ENCODE assay signal across 12 cellular contexts in the genomic region with DNA sequence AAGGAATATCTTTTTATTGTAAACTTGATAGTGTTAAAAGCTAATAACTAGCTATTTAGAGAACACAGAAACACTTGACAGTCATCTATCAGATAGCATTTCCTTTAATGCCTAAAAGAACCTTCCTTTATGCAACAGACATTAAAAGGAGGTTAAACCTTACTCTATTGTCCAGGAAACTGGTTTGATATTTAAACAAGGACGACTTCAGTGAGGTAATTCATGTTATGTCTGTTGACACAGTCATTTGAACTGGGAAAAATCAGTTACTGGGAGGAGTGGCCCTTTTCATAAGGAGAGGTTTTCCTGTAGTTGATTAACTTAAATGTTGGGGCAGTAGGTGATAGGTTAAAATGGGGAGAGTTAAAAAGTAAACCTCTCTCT. TPM values are rescaled to one million over a fixed set of nuclear protein-coding genes. Genes with fewer than 3 reads are reported as not detected.
A peak's percentile ranks its signal among the peaks of the same experiment; 100 is the strongest.
DNase-seq lines count a peak whose midpoint lies in the region; ATAC-seq, FAIRE-seq and TF ChIP-seq lines count a peak whose summit lies in the region.
"Had no signal": no experiment of that assay in that cellular context is flagged by ENCODE, and none has a peak within 500 bp of the region (broad histone marks: within the 10 kb centered on the region; RNA-seq: fewer than 3 reads in every experiment).

No MANE protein-coding gene starts in this region.

- H3K4me3 Mint-ChIP-seq in activated CD4-positive, alpha-beta memory T cell treated with anti-CD3 and anti-CD28 coated beads for 36 hours = no peak overlapping the region
- H3K4me3 Mint-ChIP-seq in activated CD4-positive, alpha-beta memory T cell treated with anti-CD3 and anti-CD28 coated beads, Interleukin-2, amount 10 ng/mL, durations not matched to agents 7 days and 5 days = no peak overlapping the region
- no peak overlapping the region for H3K4me3 Mint-ChIP-seq in stimulated activated memory B cell treated with anti-CD40 and anti-IgM and Interleukin-4, amounts not matched to agents 10 μg/mL and 1 μg/mL and 100 μg/mL, for 72 hours

- no TSS peak for BruUV-seq in PC-3 (replicated peaks; lab: Mats Ljungman, UMichigan)

- POLR2A ChIA-PET in activated CD4-positive, alpha-beta memory T cell treated with anti-CD3 and anti-CD28 coated beads for 36 hours (lab: Charles Lee) = interaction anchor here (0.8 kb wide), 1 partner anchor 147 kb away, joined by 4 read pairs; no protein-coding TSS in a partner anchor
- POLR2A ChIA-PET in activated CD4-positive, alpha-beta memory T cell treated with anti-CD3 and anti-CD28 coated beads, Interleukin-2, amount 10 ng/mL, durations not matched to agents 7 days and 5 days (lab: Charles Lee) = interaction anchor here (1.1 to 10.9 kb wide), 3 partner anchors 9 to 193 kb away, joined by 3 to 143 read pairs (median 3); no protein-coding TSS in a partner anchor
- POLR2A ChIA-PET in PC-3 (lab: Charles Lee; ENCODE audit: unreplicated experiment) = interaction anchor here (0.6 to 2.9 kb wide), 7 partner anchors 9 to 174 kb away, joined by 3 to 24 read pairs (median 5); no protein-coding TSS in a partner anchor

- no peaks in the 10 kb centered on the region for H3K9me3 ChIP-seq in PC-3 (ENCODE audit: low read length)
- H3K9me3 ChIP-seq: vagina had no signal

- no peaks in the 10 kb centered on the region for H3K27me3 Mint-ChIP-seq in activated CD4-positive, alpha-beta memory T cell treated with anti-CD3 and anti-CD28 coated beads for 36 hours
- no peaks in the 10 kb centered on the region for H3K27me3 Mint-ChIP-seq in activated CD4-positive, alpha-beta memory T cell treated with anti-CD3 and anti-CD28 coated beads, Interleukin-2, amount 10 ng/mL, durations not matched to agents 7 days and 5 days
- H3K27me3 Mint-ChIP-seq in stimulated activated memory B cell treated with anti-CD40 and anti-IgM and Interleukin-4, amounts not matched to agents 10 μg/mL and 1 μg/mL and 100 μg/mL, for 72 hours = no peaks in the 10 kb centered on the region

- peak overlapping the region; percentile 96 for H3K4me3 ChIP-seq in PC-3 (ENCODE audit: low read length)
- H3K4me3 ChIP-seq: vagina had no signal

- peak overlapping the region; percentile 28 for H3K27ac Mint-ChIP-seq in activated CD4-positive, alpha-beta memory T cell treated with anti-CD3 and anti-CD28 coated beads for 36 hours
- no peak overlapping the region for H3K27ac Mint-ChIP-seq in activated CD4-positive, alpha-beta memory T cell treated with anti-CD3 and anti-CD28 coated beads, Interleukin-2, amount 10 ng/mL, durations not matched to agents 7 days and 5 days
- H3K27ac Mint-ChIP-seq in stimulated activated memory B cell treated with anti-CD40 and anti-IgM and Interleukin-4, amounts not matched to agents 10 μg/mL and 1 μg/mL and 100 μg/mL, for 72 hours = peak overlapping the region; percentile 14

- peaks cover 32% of the 10 kb centered on the region for H3K36me3 ChIP-seq in PC-3 (ENCODE audit: low read depth, low read length)

- CTCF ChIA-PET in activated CD4-positive, alpha-beta memory T cell treated with anti-CD3 and anti-CD28 coated beads for 36 hours (lab: Charles Lee) = interaction anchor here (0.8 to 10.1 kb wide), 6 partner anchors 10 to 209 kb away, joined by 3 to 112 read pairs (median 27); no protein-coding TSS in a partner anchor
- CTCF ChIA-PET in activated CD4-positive, alpha-beta memory T cell treated with anti-CD3 and anti-CD28 coated beads, Interleukin-2, amount 10 ng/mL, durations not matched to agents 7 days and 5 days (lab: Charles Lee) = interaction anchor here (1.0 to 8.8 kb wide), 7 partner anchors 13 to 212 kb away, joined by 3 to 75 read pairs (median 7); no protein-coding TSS in a partner anchor
- CTCF ChIA-PET in PC-3 (lab: Charles Lee) = interaction anchor here (0.7 kb wide), 2 partner anchors 160 to 573 kb away, joined by 3 read pairs; no protein-coding TSS in a partner anchor

- no peak overlapping the region for H2AFZ ChIP-seq in PC-3 (ENCODE audit: low read length)

- FAIRE-seq in islet of Langerhans (lab: Jason Lieb, UNC) = peak; percentile 77

- peaks cover 51% of the 10 kb centered on the region for H3K4me1 ChIP-seq in PC-3 (ENCODE audit: insufficient read depth, low read length)

- peaks cover 82% of the 10 kb centered on the region for H3K79me2 ChIP-seq in PC-3 (ENCODE audit: low read length)

- peak; percentile 31 for ATAC-seq in PC-3
- ATAC-seq in stimulated activated memory B cell treated with anti-CD40 and anti-IgM and Interleukin-4, amounts not matched to agents 10 μg/mL and 1 μg/mL and 100 μg/mL, for 72 hours = no peak

- H4K20me1 ChIP-seq in PC-3 (ENCODE audit: low read length) = peaks cover 31% of the 10 kb centered on the region

- no peak for DNase-seq in activated CD4-positive, alpha-beta memory T cell treated with anti-CD3 and anti-CD28 coated beads for 36 hours
- no peak for DNase-seq in activated CD4-positive, alpha-beta memory T cell treated with anti-CD3 and anti-CD28 coated beads, Interleukin-2, amount 10 ng/mL, durations not matched to agents 7 days and 5 days
- peak; percentile 86 for DNase-seq in PC-3
- no peak for DNase-seq in HUDEP-2 (lab: John Stamatoyannopoulos, UW; ENCODE audit: unreplicated experiment in 76 of 76)
- DNase-seq in hypothalamus (lab: John Stamatoyannopoulos, UW) = no peak
- DNase-seq in NCI-H446 treated with DMSO at 0.1 percent for 48 hours (lab: John Stamatoyannopoulos, UW) = no peak
- DNase-seq: NCI-H187; stimulated activated CD4-positive, alpha-beta T cell treated with anti-CD3 and anti-CD28 coated beads, Interleukin-4, amount 100 ng/mL, for 4 hours; T-helper 2 cell had no signal

- peaks cover 57% of the 10 kb centered on the region for H3K36me3 Mint-ChIP-seq in activated CD4-positive, alpha-beta memory T cell treated with anti-CD3 and anti-CD28 coated beads for 36 hours
- H3K36me3 Mint-ChIP-seq in activated CD4-positive, alpha-beta memory T cell treated with anti-CD3 and anti-CD28 coated beads, Interleukin-2, amount 10 ng/mL, durations not matched to agents 7 days and 5 days (ENCODE audit: low read depth) = peaks cover 49% of the 10 kb centered on the region
- H3K36me3 Mint-ChIP-seq in stimulated activated memory B cell treated with anti-CD40 and anti-IgM and Interleukin-4, amounts not matched to agents 10 μg/mL and 1 μg/mL and 100 μg/mL, for 72 hours = peaks cover 47% of the 10 kb centered on the region

- no peaks in the 10 kb centered on the region for H3K27me3 ChIP-seq in PC-3 (ENCODE audit: low read length)
- H3K27me3 ChIP-seq: vagina had no signal

- intact Hi-C loops in activated CD4-positive, alpha-beta memory T cell treated with anti-CD3 and anti-CD28 coated beads for 36 hours (cut with micrococcal nuclease) = loop anchor here (10.0 kb wide), 1 partner anchor 1838 kb away; the partner anchor contains the start of gene ZBTB14
- intact Hi-C loops in PC-3 (cut with micrococcal nuclease) = loop anchor here (1.0 to 10.0 kb wide), 5 partner anchors 41 to 332 kb away; no protein-coding TSS in a partner anchor

- peak overlapping the region; percentile 97 for H3K9ac ChIP-seq in PC-3 (ENCODE audit: low read length)

- H3K27ac ChIP-seq in PC-3 (ENCODE audit: low read length) = peak overlapping the region; percentile 95

- H3K9me3 Mint-ChIP-seq in activated CD4-positive, alpha-beta memory T cell treated with anti-CD3 and anti-CD28 coated beads for 36 hours = peaks cover 10% of the 10 kb centered on the region
- H3K9me3 Mint-ChIP-seq in activated CD4-positive, alpha-beta memory T cell treated with anti-CD3 and anti-CD28 coated beads, Interleukin-2, amount 10 ng/mL, durations not matched to agents 7 days and 5 days = peaks cover 6% of the 10 kb centered on the region
- no peaks in the 10 kb centered on the region for H3K9me3 Mint-ChIP-seq in stimulated activated memory B cell treated with anti-CD40 and anti-IgM and Interleukin-4, amounts not matched to agents 10 μg/mL and 1 μg/mL and 100 μg/mL, for 72 hours

- H3K4me2 ChIP-seq in PC-3 (ENCODE audit: low read length) = peak overlapping the region; percentile 87

- no peak for TF ChIP-seq CTCF in PC-3 (conservative IDR thresholded peaks at IDR 0.05; ENCODE audit: low read depth, low read length)

- H3K9me2 ChIP-seq in PC-3 (replicated peaks; ENCODE audit: low read length) = no peaks in the 10 kb centered on the region

- peaks cover 18% of the 10 kb centered on the region for H3F3A ChIP-seq in PC-3 (ENCODE audit: low read length, unreplicated experiment)

- H3K4me1 Mint-ChIP-seq in activated CD4-positive, alpha-beta memory T cell treated with anti-CD3 and anti-CD28 coated beads for 36 hours (ENCODE audit: low read depth) = peaks cover 71% of the 10 kb centered on the region
- peaks cover 69% of the 10 kb centered on the region for H3K4me1 Mint-ChIP-seq in activated CD4-positive, alpha-beta memory T cell treated with anti-CD3 and anti-CD28 coated beads, Interleukin-2, amount 10 ng/mL, durations not matched to agents 7 days and 5 days
- H3K4me1 Mint-ChIP-seq in stimulated activated memory B cell treated with anti-CD40 and anti-IgM and Interleukin-4, amounts not matched to agents 10 μg/mL and 1 μg/mL and 100 μg/mL, for 72 hours = peaks cover 44% of the 10 kb centered on the region

RNA-seq across cellular contexts. Expression of gene TGIF1, which starts 6.7 kb away (rescaled TPM):
- total RNA-seq in activated CD4-positive, alpha-beta memory T cell treated with anti-CD3 and anti-CD28 coated beads for 36 hours = 10 to 100 TPM; 45.9 to 51.4 TPM
- total RNA-seq in activated CD4-positive, alpha-beta memory T cell treated with anti-CD3 and anti-CD28 coated beads, Interleukin-2, amount 10 ng/mL, durations not matched to agents 7 days and 5 days = 10 to 100 TPM; 23.3 to 24.7 TPM
- total RNA-seq in PC-3 (2014; rRNA removed) = 101 and 114 TPM in 2 replicates
